1 cellular context compared by ENCODE assay signal in the genomic region with DNA sequence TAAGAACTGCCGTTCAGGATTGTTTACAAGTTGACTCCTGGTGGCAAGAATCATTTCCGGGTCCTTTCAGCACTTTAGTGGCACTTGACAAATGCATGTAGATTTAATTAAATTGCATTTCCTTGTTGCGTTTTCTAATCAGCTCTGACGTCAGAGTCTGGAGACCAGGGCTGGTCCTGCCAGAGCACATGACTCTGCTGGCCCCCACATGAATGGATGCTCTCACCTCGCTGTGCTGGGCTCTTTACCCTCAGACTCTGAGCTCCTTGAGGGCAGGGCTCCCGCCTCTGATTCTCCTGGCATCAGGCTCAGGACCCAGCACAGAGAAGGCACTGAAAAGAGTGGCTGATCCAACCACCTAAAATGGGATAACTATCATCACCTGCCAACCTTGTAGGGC.
TF ChIP-seq lines count a peak whose summit lies in the region.

No MANE protein-coding gene starts in this region.

TF ChIP-seq in SK-N-SH, 30 proteins besides CTCF, POLR2A, EP300 and RAD21 (continued from another document):
- TF ChIP-seq, protein P1, sequence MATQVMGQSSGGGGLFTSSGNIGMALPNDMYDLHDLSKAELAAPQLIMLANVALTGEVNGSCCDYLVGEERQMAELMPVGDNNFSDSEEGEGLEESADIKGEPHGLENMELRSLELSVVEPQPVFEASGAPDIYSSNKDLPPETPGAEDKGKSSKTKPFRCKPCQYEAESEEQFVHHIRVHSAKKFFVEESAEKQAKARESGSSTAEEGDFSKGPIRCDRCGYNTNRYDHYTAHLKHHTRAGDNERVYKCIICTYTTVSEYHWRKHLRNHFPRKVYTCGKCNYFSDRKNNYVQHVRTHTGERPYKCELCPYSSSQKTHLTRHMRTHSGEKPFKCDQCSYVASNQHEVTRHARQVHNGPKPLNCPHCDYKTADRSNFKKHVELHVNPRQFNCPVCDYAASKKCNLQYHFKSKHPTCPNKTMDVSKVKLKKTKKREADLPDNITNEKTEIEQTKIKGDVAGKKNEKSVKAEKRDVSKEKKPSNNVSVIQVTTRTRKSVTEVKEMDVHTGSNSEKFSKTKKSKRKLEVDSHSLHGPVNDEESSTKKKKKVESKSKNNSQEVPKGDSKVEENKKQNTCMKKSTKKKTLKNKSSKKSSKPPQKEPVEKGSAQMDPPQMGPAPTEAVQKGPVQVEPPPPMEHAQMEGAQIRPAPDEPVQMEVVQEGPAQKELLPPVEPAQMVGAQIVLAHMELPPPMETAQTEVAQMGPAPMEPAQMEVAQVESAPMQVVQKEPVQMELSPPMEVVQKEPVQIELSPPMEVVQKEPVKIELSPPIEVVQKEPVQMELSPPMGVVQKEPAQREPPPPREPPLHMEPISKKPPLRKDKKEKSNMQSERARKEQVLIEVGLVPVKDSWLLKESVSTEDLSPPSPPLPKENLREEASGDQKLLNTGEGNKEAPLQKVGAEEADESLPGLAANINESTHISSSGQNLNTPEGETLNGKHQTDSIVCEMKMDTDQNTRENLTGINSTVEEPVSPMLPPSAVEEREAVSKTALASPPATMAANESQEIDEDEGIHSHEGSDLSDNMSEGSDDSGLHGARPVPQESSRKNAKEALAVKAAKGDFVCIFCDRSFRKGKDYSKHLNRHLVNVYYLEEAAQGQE (IDR thresholded peaks at IDR 0.05; ENCODE audit: low read depth, low read length), result no peak
- TF ChIP-seq MXI1 (IDR thresholded peaks at IDR 0.05; ENCODE audit: low read depth, low read length) (no peak), GATA2 (CRISPR knock-in tag; IDR thresholded peaks at IDR 0.05) (no peak), TEAD4 (IDR thresholded peaks at IDR 0.05; ENCODE audit: borderline replicate concordance, insufficient read depth) (no peak), FOXM1 (IDR thresholded peaks at IDR 0.05; ENCODE audit: low read depth) (no peak), TAF1 (IDR thresholded peaks at IDR 0.05; ENCODE audit: borderline replicate concordance, low read depth, low read length) (no peak), POLR2AphosphoS5 (IDR thresholded peaks at IDR 0.05; ENCODE audit: low read depth, low read length) (no peak), SIN3A (IDR thresholded peaks at IDR 0.05; ENCODE audit: borderline replicate concordance, low read depth, low read length) (no peak), RXRA (IDR thresholded peaks at IDR 0.05; ENCODE audit: borderline replicate concordance, low read depth) (no peak), TCF12 (IDR thresholded peaks at IDR 0.05) (no peak), SMC3 (IDR thresholded peaks at IDR 0.05; ENCODE audit: low read depth, low read length) (no peak), EZH2phosphoT487 (IDR thresholded peaks at IDR 0.05; ENCODE audit: borderline replicate concordance, low read depth) (no peak), ELF1 (IDR thresholded peaks at IDR 0.05) (no peak)
- TF ChIP-seq, protein P2, sequence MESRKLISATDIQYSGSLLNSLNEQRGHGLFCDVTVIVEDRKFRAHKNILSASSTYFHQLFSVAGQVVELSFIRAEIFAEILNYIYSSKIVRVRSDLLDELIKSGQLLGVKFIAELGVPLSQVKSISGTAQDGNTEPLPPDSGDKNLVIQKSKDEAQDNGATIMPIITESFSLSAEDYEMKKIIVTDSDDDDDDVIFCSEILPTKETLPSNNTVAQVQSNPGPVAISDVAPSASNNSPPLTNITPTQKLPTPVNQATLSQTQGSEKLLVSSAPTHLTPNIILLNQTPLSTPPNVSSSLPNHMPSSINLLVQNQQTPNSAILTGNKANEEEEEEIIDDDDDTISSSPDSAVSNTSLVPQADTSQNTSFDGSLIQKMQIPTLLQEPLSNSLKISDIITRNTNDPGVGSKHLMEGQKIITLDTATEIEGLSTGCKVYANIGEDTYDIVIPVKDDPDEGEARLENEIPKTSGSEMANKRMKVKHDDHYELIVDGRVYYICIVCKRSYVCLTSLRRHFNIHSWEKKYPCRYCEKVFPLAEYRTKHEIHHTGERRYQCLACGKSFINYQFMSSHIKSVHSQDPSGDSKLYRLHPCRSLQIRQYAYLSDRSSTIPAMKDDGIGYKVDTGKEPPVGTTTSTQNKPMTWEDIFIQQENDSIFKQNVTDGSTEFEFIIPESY (IDR thresholded peaks at IDR 0.05; ENCODE audit: borderline replicate concordance, low read depth), result no peak
- TF ChIP-seq, protein P3, sequence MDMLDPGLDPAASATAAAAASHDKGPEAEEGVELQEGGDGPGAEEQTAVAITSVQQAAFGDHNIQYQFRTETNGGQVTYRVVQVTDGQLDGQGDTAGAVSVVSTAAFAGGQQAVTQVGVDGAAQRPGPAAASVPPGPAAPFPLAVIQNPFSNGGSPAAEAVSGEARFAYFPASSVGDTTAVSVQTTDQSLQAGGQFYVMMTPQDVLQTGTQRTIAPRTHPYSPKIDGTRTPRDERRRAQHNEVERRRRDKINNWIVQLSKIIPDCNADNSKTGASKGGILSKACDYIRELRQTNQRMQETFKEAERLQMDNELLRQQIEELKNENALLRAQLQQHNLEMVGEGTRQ (IDR thresholded peaks at IDR 0.05; ENCODE audit: borderline replicate concordance, low read depth, low read length), result no peak
- TF ChIP-seq, protein P4, sequence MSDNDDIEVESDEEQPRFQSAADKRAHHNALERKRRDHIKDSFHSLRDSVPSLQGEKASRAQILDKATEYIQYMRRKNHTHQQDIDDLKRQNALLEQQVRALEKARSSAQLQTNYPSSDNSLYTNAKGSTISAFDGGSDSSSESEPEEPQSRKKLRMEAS (IDR thresholded peaks at IDR 0.05; ENCODE audit: low read depth), result no peak
